In genomic region chr5:1186351-1187233, GRCh38 we compare ENCODE assay signal across 31 cellular contexts. TPM values are rescaled to one million over a fixed set of nuclear protein-coding genes. Genes with fewer than 3 reads are reported as not detected.
DNase-seq lines count a peak whose midpoint lies in the region; FAIRE-seq and TF ChIP-seq lines count a peak whose summit lies in the region.
"Had no signal": no experiment of that assay in that cellular context is flagged by ENCODE, and none has a peak within 500 bp of the region (broad histone marks: within the 10 kb centered on the region; RNA-seq: fewer than 3 reads in every experiment).

No MANE protein-coding gene starts in this region.

- no peaks in the 10 kb centered on the region for H3K36me3 Mint-ChIP-seq in CD8-positive, alpha-beta memory T cell
- no peaks in the 10 kb centered on the region for H3K36me3 Mint-ChIP-seq in neural progenitor cell
- H3K36me3 Mint-ChIP-seq: activated naive CD4-positive, alpha-beta T cell treated with anti-CD3 and anti-CD28 coated beads, Interleukin-2, amount 50 U/mL, for 72 hours had no signal

- peak in 1 of 5 donors; percentile 28 for DNase-seq in CD8-positive, alpha-beta memory T cell
- DNase-seq in hepatocyte (ENCODE audit: low spot score) (no peak), neural progenitor cell (ENCODE audit: low spot score) (no peak), DMS 273 (lab: John Stamatoyannopoulos, UW; ENCODE audit: unreplicated experiment) (no peak), T-helper 1 cell (no peak), SIG-M5 (lab: John Stamatoyannopoulos, UW) (no peak), urothelium cell line (ENCODE audit: low spot score) (no peak)
- DNase-seq: activated CD4-positive, alpha-beta T cell treated with anti-CD3 and anti-CD28 coated beads, Interleukin-2, amount 50 U/mL, for 48 hours; central memory CD4-positive, alpha-beta T cell; COR-L47; DMS79; GDM1; NCI-H2029; occipital lobe; retina; stimulated activated CD4-positive, alpha-beta T cell treated with anti-CD3 and anti-CD28 coated beads, Interleukin-2, amount 100 ng/mL, for 24 hours; tibial artery had no signal

- H3K4me2 ChIP-seq in hepatocyte, result peak overlapping the region; percentile 42
- H3K4me2 ChIP-seq in neural progenitor cell, result no peak overlapping the region
- H3K4me2 ChIP-seq: BLaER1 treated with 17β-estradiol and CSF1 and Interleukin-3, amounts not matched to agents 10 nM and 100 nM had no signal

- H3F3A ChIP-seq in neural progenitor cell (ENCODE audit: low read depth), result no peaks in the 10 kb centered on the region

- 74% methylated on average over 17 of the region's 18 CpGs for WGBS in hepatocyte (ENCODE audit: low lambda C conversion rate, missing lambda C conversion rate)

- H3K4me1 ChIP-seq in CD8-positive, alpha-beta memory T cell (ENCODE audit: insufficient read depth, low read length), result no peaks in the 10 kb centered on the region
- H3K4me1 ChIP-seq in hepatocyte (ENCODE audit: insufficient read depth) (peaks cover 45% of the 10 kb centered on the region), neural progenitor cell (peaks cover 5% of the 10 kb centered on the region)
- H3K4me1 ChIP-seq: ascending aorta, tibial artery had no signal

- no peak overlapping the region for H3K4me3 Mint-ChIP-seq in CD8-positive, alpha-beta memory T cell
- H3K4me3 Mint-ChIP-seq in neural progenitor cell, result no peak overlapping the region

- POLR2A ChIA-PET in CD8-positive, alpha-beta memory T cell (lab: Charles Lee), result no interaction called here

- no peak overlapping the region for H2AFZ ChIP-seq in hepatocyte
- H2AFZ ChIP-seq in neural progenitor cell (replicated peaks), result no peak overlapping the region

- FAIRE-seq in urothelium cell line (lab: Jason Lieb, UNC), result no peak
- FAIRE-seq: GM19239, islet of Langerhans, TTC549 had no signal

- no peaks in the 10 kb centered on the region for H3K9me3 ChIP-seq in CD8-positive, alpha-beta memory T cell (ENCODE audit: low read length)
- H3K9me3 ChIP-seq in hepatocyte (ENCODE audit: low read depth) (no peaks in the 10 kb centered on the region), neural progenitor cell (ENCODE audit: low read depth) (no peaks in the 10 kb centered on the region)
- H3K9me3 ChIP-seq: ascending aorta; BLaER1 treated with 17β-estradiol and CSF1 and Interleukin-3, amounts not matched to agents 10 nM and 100 nM; stomach; tibial artery had no signal

- no peaks in the 10 kb centered on the region for H3K36me3 ChIP-seq in CD8-positive, alpha-beta memory T cell (ENCODE audit: insufficient read depth, low read length)
- H3K36me3 ChIP-seq in hepatocyte (replicated peaks; ENCODE audit: insufficient read depth, low read depth), result no peaks in the 10 kb centered on the region
- no peaks in the 10 kb centered on the region for H3K36me3 ChIP-seq in neural progenitor cell
- H3K36me3 ChIP-seq: ascending aorta; BLaER1 treated with 17β-estradiol and CSF1 and Interleukin-3, amounts not matched to agents 10 nM and 100 nM; stomach; tibial artery had no signal

- H3K27me3 ChIP-seq in CD8-positive, alpha-beta memory T cell (ENCODE audit: insufficient read depth, low read length, poor library complexity, severe bottlenecking), result no peaks in the 10 kb centered on the region
- H3K27me3 ChIP-seq in hepatocyte (no peaks in the 10 kb centered on the region), neural progenitor cell (peaks cover 3% of the 10 kb centered on the region)
- H3K27me3 ChIP-seq: ascending aorta had no signal

- no peaks in the 10 kb centered on the region for H3K79me2 ChIP-seq in hepatocyte
- H3K79me2 ChIP-seq in neural progenitor cell (ENCODE audit: low read depth), result no peaks in the 10 kb centered on the region

- no peaks in the 10 kb centered on the region for H3K9me2 ChIP-seq in hepatocyte (replicated peaks; ENCODE audit: insufficient read depth)

- H3K4me1 Mint-ChIP-seq in CD8-positive, alpha-beta memory T cell, result no peaks in the 10 kb centered on the region
- H3K4me1 Mint-ChIP-seq in neural progenitor cell, result peaks cover 26% of the 10 kb centered on the region

- no peaks in the 10 kb centered on the region for H4K20me1 ChIP-seq in hepatocyte (ENCODE audit: insufficient read depth, poor library complexity, severe bottlenecking)
- no peaks in the 10 kb centered on the region for H4K20me1 ChIP-seq in neural progenitor cell (ENCODE audit: low read depth)

- H3K27me3 Mint-ChIP-seq in CD8-positive, alpha-beta memory T cell, result peaks cover 20 to 31% of the 10 kb centered on the region in 2 donors
- H3K27me3 Mint-ChIP-seq in neural progenitor cell (ENCODE audit: insufficient read depth, low read depth), result peaks cover 10% of the 10 kb centered on the region

- H3K27ac ChIP-seq in CD8-positive, alpha-beta memory T cell (ENCODE audit: low read depth, low read length), result peak overlapping the region; percentile 4
- peak overlapping the region; percentile 74 for H3K27ac ChIP-seq in VCaP
- H3K27ac ChIP-seq in hepatocyte, result peak overlapping the region; percentile 61
- H3K27ac ChIP-seq in neural progenitor cell, result no peak overlapping the region
- H3K27ac ChIP-seq: ascending aorta; BLaER1 treated with 17β-estradiol and CSF1 and Interleukin-3, amounts not matched to agents 10 nM and 100 nM; stomach; tibial artery had no signal

- H3K9ac ChIP-seq in neural progenitor cell, result no peak overlapping the region
- H3K9ac ChIP-seq: BLaER1 treated with 17β-estradiol and CSF1 and Interleukin-3, amounts not matched to agents 10 nM and 100 nM had no signal

- H3K4me3 ChIP-seq in CD8-positive, alpha-beta memory T cell (ENCODE audit: low read length), result no peak overlapping the region
- H3K4me3 ChIP-seq in hepatocyte (no peak overlapping the region), neural progenitor cell (no peak overlapping the region)
- H3K4me3 ChIP-seq: ascending aorta; BLaER1 treated with 17β-estradiol and CSF1 and Interleukin-3, amounts not matched to agents 10 nM and 100 nM; dorsolateral prefrontal cortex; lung; stomach; tibial artery had no signal

- no peak overlapping the region for H3K27ac Mint-ChIP-seq in CD8-positive, alpha-beta memory T cell
- H3K27ac Mint-ChIP-seq in neural progenitor cell, result peak overlapping the region; percentile 5
- H3K27ac Mint-ChIP-seq: activated naive CD4-positive, alpha-beta T cell treated with anti-CD3 and anti-CD28 coated beads, Interleukin-2, amount 50 U/mL, for 72 hours had no signal

- CTCF ChIA-PET in CD8-positive, alpha-beta memory T cell (lab: Charles Lee), result no interaction called here

- H3K9me3 Mint-ChIP-seq in CD8-positive, alpha-beta memory T cell, result no peaks in the 10 kb centered on the region
- H3K9me3 Mint-ChIP-seq in neural progenitor cell, result no peaks in the 10 kb centered on the region
- H3K9me3 Mint-ChIP-seq: activated naive CD4-positive, alpha-beta T cell treated with anti-CD3 and anti-CD28 coated beads, Interleukin-2, amount 50 U/mL, for 72 hours had no signal

- no peak for TF ChIP-seq CTCF in VCaP (conservative IDR thresholded peaks at IDR 0.05)
- no peak for TF ChIP-seq CTCF in hepatocyte (IDR thresholded peaks at IDR 0.05; ENCODE audit: poor library complexity)
- no peak for TF ChIP-seq CTCF in neural progenitor cell (IDR thresholded peaks at IDR 0.05)

RNA-seq across cellular contexts. Expression of gene SLC6A19, which starts 14.8 kb away (rescaled TPM):
- not detected for total RNA-seq in CD8-positive, alpha-beta memory T cell
- not detected for polyA plus RNA-seq in CD8-positive, alpha-beta memory T cell
- total RNA-seq in hepatocyte, result 5.2 and 6.7 TPM in 2 replicates
- 4.8 and 5.8 TPM in 2 replicates for polyA plus RNA-seq in hepatocyte
- not detected in 2 replicates for total RNA-seq in neural progenitor cell (ENCODE audit: low replicate concordance)
- total RNA-seq: activated naive CD4-positive, alpha-beta T cell treated with anti-CD3 and anti-CD28 coated beads, Interleukin-2, amount 50 U/mL, for 72 hours; ascending aorta; M059J; occipital lobe; T-helper 1 cell treated with Interleukin-12 subunit alpha and Interleukin-12 subunit beta and Interleukin-4 antibody, amounts not matched to agents 30 ng/mL and 1 ng/mL, for 36 hours had no signal
- polyA plus RNA-seq: AG04450, lung had no signal

RNA-seq across cellular contexts. Expression of gene SLC6A18, which starts 38.6 kb away (rescaled TPM):
- not detected for total RNA-seq in CD8-positive, alpha-beta memory T cell
- not detected for polyA plus RNA-seq in CD8-positive, alpha-beta memory T cell
- total RNA-seq in hepatocyte (not detected in 2 replicates), neural progenitor cell (ENCODE audit: low replicate concordance) (not detected in 2 replicates)
- polyA plus RNA-seq in hepatocyte, result 0.35 TPM in 1 of 2 replicates, not detected in the other
- total RNA-seq: activated naive CD4-positive, alpha-beta T cell treated with anti-CD3 and anti-CD28 coated beads, Interleukin-2, amount 50 U/mL, for 72 hours; ascending aorta; dorsolateral prefrontal cortex; H7; lung; M059J; occipital lobe; stomach; T-helper 1 cell treated with Interleukin-12 subunit alpha and Interleukin-12 subunit beta and Interleukin-4 antibody, amounts not matched to agents 30 ng/mL and 1 ng/mL, for 36 hours had no signal
- polyA plus RNA-seq: AG04450, lung, stomach had no signal
